ENCODE assay signal across 1 cellular context in the genomic region with DNA sequence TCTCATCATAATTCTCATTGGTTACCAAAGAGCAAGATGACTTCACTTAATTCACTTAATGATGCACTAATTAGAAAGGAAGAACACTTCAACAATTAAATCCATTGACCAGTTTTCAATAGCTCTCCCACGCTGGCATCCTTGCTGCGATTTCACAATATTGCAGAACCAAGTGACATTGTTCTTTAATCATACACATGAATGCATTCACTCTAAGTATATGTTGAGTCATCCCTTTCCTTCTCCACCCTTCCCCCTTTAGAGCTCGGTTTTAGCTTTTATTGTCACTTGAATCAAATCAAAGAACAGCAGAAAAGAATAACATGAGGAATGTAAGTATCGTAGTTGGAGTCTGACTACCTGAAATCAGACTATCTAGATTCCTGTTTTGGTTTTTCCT.
A peak's percentile ranks its signal among the peaks of the same experiment; 100 is the strongest.
TF ChIP-seq lines count a peak whose summit lies in the region.

No MANE protein-coding gene starts in this region.

TF ChIP-seq in HepG2, 621 proteins besides CTCF, POLR2A, EP300 and RAD21:
- 0 out of 2 replicates have a peak, but pooled peaks have one; percentile 29 for TF ChIP-seq CEBPB (IDR thresholded peaks at IDR 0.05; ENCODE audit: borderline replicate concordance, low read depth, low read length)
- TF ChIP-seq GPN1 (CRISPR knock-in tag; IDR thresholded peaks at IDR 0.05; ENCODE audit: borderline replicate concordance): no peak
